ENCODE assay signal across 8 cellular contexts in genomic region chr1:112840631-112841624, GRCh38.
DNase-seq lines count a peak whose midpoint lies in the region; ATAC-seq, FAIRE-seq and TF ChIP-seq lines count a peak whose summit lies in the region.

No MANE protein-coding gene starts in this region.

- H3K36me3 ChIP-seq in astrocyte (ENCODE audit: insufficient read depth, low read length) (no peaks in the 10 kb centered on the region), upper lobe of right lung (no peaks in the 10 kb centered on the region)

- H3K9ac ChIP-seq in astrocyte (ENCODE audit: low read length), result no peak overlapping the region

- no peaks in the 10 kb centered on the region for H4K20me1 ChIP-seq in astrocyte (ENCODE audit: insufficient read depth, low read length)

- H3K27ac Mint-ChIP-seq in stimulated activated naive CD8-positive, alpha-beta T cell treated with anti-CD3 and anti-CD28 coated beads, Interleukin-15, Interleukin-2, amounts not matched to agents 100 ng/mL and 50 ng/mL, for 24 hours, result peak overlapping the region; percentile 7
- H3K27ac Mint-ChIP-seq in astrocyte (ENCODE audit: unreplicated experiment), result no peak overlapping the region

- H3K4me3 ChIP-seq in astrocyte (ENCODE audit: insufficient read depth, low read depth, low read length), result no peak overlapping the region
- no peak overlapping the region for H3K4me3 ChIP-seq in upper lobe of right lung

- H3K9me3 ChIP-seq in astrocyte (ENCODE audit: insufficient read depth, low read depth, low read length) (no peaks in the 10 kb centered on the region), upper lobe of right lung (no peaks in the 10 kb centered on the region)

- H3K27ac ChIP-seq in astrocyte (ENCODE audit: low read depth, low read length) (no peak overlapping the region), upper lobe of right lung (no peak overlapping the region)

- no peaks in the 10 kb centered on the region for H3K79me2 ChIP-seq in astrocyte (ENCODE audit: insufficient read depth, low read length)

- no peaks in the 10 kb centered on the region for H3K4me1 ChIP-seq in astrocyte (ENCODE audit: insufficient read depth, low read length)
- H3K4me1 ChIP-seq in upper lobe of right lung, result peaks cover 11% of the 10 kb centered on the region

- no peak for DNase-seq in stimulated activated naive CD8-positive, alpha-beta T cell treated with anti-CD3 and anti-CD28 coated beads, Interleukin-15, Interleukin-2, amounts not matched to agents 100 U/mL and 50 U/mL, for 24 hours
- DNase-seq in Kasumi-1 (lab: John Stamatoyannopoulos, UW) (peak; percentile 57 to 62), astrocyte (ENCODE audit: low read depth) (no peak), upper lobe of right lung (no peak), GM03348 (ENCODE audit: low spot score) (no peak), GM13977 (ENCODE audit: low spot score) (no peak)

- ATAC-seq in stimulated activated naive CD8-positive, alpha-beta T cell treated with anti-CD3 and anti-CD28 coated beads, Interleukin-15, Interleukin-2, amounts not matched to agents 100 U/mL and 50 U/mL, for 24 hours, result no peak
- ATAC-seq in upper lobe of right lung (peak; percentile 55), HG02571 (IDR thresholded peaks at IDR 0.05; ENCODE audit: unreplicated experiment) (no peak)

- H3K27me3 Mint-ChIP-seq in stimulated activated naive CD8-positive, alpha-beta T cell treated with anti-CD3 and anti-CD28 coated beads, Interleukin-15, Interleukin-2, amounts not matched to agents 100 ng/mL and 50 ng/mL, for 24 hours, result peaks cover 16% of the 10 kb centered on the region
- peaks cover 2% of the 10 kb centered on the region for H3K27me3 Mint-ChIP-seq in astrocyte (ENCODE audit: low read depth, unreplicated experiment)

- H3K9me3 Mint-ChIP-seq in stimulated activated naive CD8-positive, alpha-beta T cell treated with anti-CD3 and anti-CD28 coated beads, Interleukin-15, Interleukin-2, amounts not matched to agents 100 ng/mL and 50 ng/mL, for 24 hours, result no peaks in the 10 kb centered on the region
- H3K9me3 Mint-ChIP-seq in astrocyte (ENCODE audit: unreplicated experiment), result no peaks in the 10 kb centered on the region

- peak overlapping the region; percentile 11 for H3K4me2 ChIP-seq in astrocyte (ENCODE audit: low read length)

- H3K36me3 Mint-ChIP-seq in stimulated activated naive CD8-positive, alpha-beta T cell treated with anti-CD3 and anti-CD28 coated beads, Interleukin-15, Interleukin-2, amounts not matched to agents 100 ng/mL and 50 ng/mL, for 24 hours (ENCODE audit: low read depth), result no peaks in the 10 kb centered on the region
- no peaks in the 10 kb centered on the region for H3K36me3 Mint-ChIP-seq in astrocyte (ENCODE audit: low read depth, unreplicated experiment)

- no peak for FAIRE-seq in astrocyte (lab: Jason Lieb, UNC)

- in situ Hi-C loops in GM13977 (cut with MboI; ENCODE audit: low pct_unique_long_range_greater_than_20kb, low sequenced_read_pairs, unreplicated experiment), result no loop called here

- H3K27me3 ChIP-seq in astrocyte (ENCODE audit: insufficient read depth, low read length), result no peaks in the 10 kb centered on the region
- H3K27me3 ChIP-seq in upper lobe of right lung, result no peaks in the 10 kb centered on the region

- intact Hi-C loops in upper lobe of right lung (cut with DNase I), result no loop called here

- peaks cover 20% of the 10 kb centered on the region for H3K4me1 Mint-ChIP-seq in stimulated activated naive CD8-positive, alpha-beta T cell treated with anti-CD3 and anti-CD28 coated beads, Interleukin-15, Interleukin-2, amounts not matched to agents 100 ng/mL and 50 ng/mL, for 24 hours (ENCODE audit: low read depth)
- peaks cover 13% of the 10 kb centered on the region for H3K4me1 Mint-ChIP-seq in astrocyte (ENCODE audit: low read depth, unreplicated experiment)

- TF ChIP-seq CTCF in astrocyte (IDR thresholded peaks at IDR 0.05; ENCODE audit: insufficient read depth, low read depth, low read length), result no peak
- TF ChIP-seq CTCF in upper lobe of right lung (IDR thresholded peaks at IDR 0.05), result no peak
- TF ChIP-seq CTCF in GM13977 (IDR thresholded peaks at IDR 0.05; ENCODE audit: extremely low read depth, insufficient read depth, missing control alignments), result no peak

- no peak overlapping the region for H3K4me3 Mint-ChIP-seq in stimulated activated naive CD8-positive, alpha-beta T cell treated with anti-CD3 and anti-CD28 coated beads, Interleukin-15, Interleukin-2, amounts not matched to agents 100 ng/mL and 50 ng/mL, for 24 hours
- H3K4me3 Mint-ChIP-seq in astrocyte (ENCODE audit: unreplicated experiment), result peak overlapping the region; percentile 29

- H2AFZ ChIP-seq in astrocyte (ENCODE audit: low read depth, low read length), result peak overlapping the region; percentile 28

Comparison
In these comparisons a context has a peak if more than half of its experiments do, and no peak if none do; other contexts are left out.
1. DNase-seq: peak in Kasumi-1 (2 of 2); none in stimulated activated naive CD8-positive, alpha-beta T cell treated with anti-CD3 and anti-CD28 coated beads, Interleukin-15, Interleukin-2, amounts not matched to agents 100 U/mL and 50 U/mL, for 24 hours (single experiment), astrocyte (single experiment), upper lobe of right lung (single experiment), GM03348 (single experiment) and GM13977 (single experiment).